ENCODE assay signal across 2 cellular contexts in the genomic region with DNA sequence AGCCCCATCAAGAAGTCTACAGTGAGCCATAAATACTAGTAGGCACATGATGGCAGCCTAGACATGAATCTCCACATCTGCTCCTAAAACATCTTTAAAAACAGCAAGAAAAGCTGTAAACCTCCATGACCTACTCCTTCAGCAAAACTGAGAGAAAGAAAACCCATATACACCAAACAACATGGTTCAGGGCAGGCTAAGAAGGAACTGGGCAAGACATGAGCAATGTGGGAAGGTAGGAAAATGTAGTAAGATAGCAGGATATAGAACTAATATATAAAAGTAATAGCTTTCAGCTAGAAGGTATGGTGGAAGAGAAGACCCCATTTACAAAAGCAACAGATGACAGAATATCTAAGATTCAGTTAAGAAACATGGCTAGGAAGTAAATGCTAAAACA.
A peak's percentile ranks its signal among the peaks of the same experiment; 100 is the strongest.
TF ChIP-seq lines count a peak whose summit lies in the region.

No MANE protein-coding gene starts in this region.

TF ChIP-seq in HCT116, 20 proteins besides CTCF, POLR2A, EP300 and RAD21:
- TF ChIP-seq, protein P1, sequence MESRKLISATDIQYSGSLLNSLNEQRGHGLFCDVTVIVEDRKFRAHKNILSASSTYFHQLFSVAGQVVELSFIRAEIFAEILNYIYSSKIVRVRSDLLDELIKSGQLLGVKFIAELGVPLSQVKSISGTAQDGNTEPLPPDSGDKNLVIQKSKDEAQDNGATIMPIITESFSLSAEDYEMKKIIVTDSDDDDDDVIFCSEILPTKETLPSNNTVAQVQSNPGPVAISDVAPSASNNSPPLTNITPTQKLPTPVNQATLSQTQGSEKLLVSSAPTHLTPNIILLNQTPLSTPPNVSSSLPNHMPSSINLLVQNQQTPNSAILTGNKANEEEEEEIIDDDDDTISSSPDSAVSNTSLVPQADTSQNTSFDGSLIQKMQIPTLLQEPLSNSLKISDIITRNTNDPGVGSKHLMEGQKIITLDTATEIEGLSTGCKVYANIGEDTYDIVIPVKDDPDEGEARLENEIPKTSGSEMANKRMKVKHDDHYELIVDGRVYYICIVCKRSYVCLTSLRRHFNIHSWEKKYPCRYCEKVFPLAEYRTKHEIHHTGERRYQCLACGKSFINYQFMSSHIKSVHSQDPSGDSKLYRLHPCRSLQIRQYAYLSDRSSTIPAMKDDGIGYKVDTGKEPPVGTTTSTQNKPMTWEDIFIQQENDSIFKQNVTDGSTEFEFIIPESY (IDR thresholded peaks at IDR 0.05; ENCODE audit: extremely low read depth, insufficient replicate concordance, low read length), result no peak
- no peak for TF ChIP-seq SP1 (IDR thresholded peaks at IDR 0.05; ENCODE audit: low read depth)
- TF ChIP-seq ATF3 (IDR thresholded peaks at IDR 0.05), result no peak
- TF ChIP-seq EZH2 (IDR thresholded peaks at IDR 0.05), result no peak
- no peak for TF ChIP-seq SIN3A (IDR thresholded peaks at IDR 0.05; ENCODE audit: low read depth)
- TF ChIP-seq FOSL1 (IDR thresholded peaks at IDR 0.05; ENCODE audit: low read depth), result no peak
- no peak for TF ChIP-seq CBX3 (IDR thresholded peaks at IDR 0.05; ENCODE audit: low read depth)
- no peak for TF ChIP-seq ZFX (IDR thresholded peaks at IDR 0.05)

TF ChIP-seq in K562, 482 proteins besides CTCF, POLR2A, EP300 and RAD21:
- 0 out of 2 replicates have a peak, but pooled peaks have one; percentile 40 for TF ChIP-seq ZNF175 (CRISPR knock-in tag; IDR thresholded peaks at IDR 0.05; ENCODE audit: low read depth)
- peak; percentile 81; the same call in 1 of the 2 replicates for TF ChIP-seq KLF6 (CRISPR knock-in tag; IDR thresholded peaks at IDR 0.05; ENCODE audit: borderline replicate concordance)
- TF ChIP-seq SMAD4 (CRISPR knock-in tag; conservative IDR thresholded peaks at IDR 0.05), result 0 out of 2 replicates have a peak, but pooled peaks have one; percentile 29
- peak; percentile 57; the same call in 1 of the 2 replicates for TF ChIP-seq PTTG1 (tag; IDR thresholded peaks at IDR 0.05; ENCODE audit: low read depth)
- no peak for TF ChIP-seq KDM1A (IDR thresholded peaks at IDR 0.05)
- TF ChIP-seq CHCHD3 (CRISPR knock-in tag; IDR thresholded peaks at IDR 0.05), result no peak
- TF ChIP-seq FOXK2 (conservative IDR thresholded peaks at IDR 0.05 in 1 of 2, IDR thresholded peaks at IDR 0.05 in 1 of 2; ENCODE audit: low read depth in 2 of 2), result no peak
- no peak for TF ChIP-seq TGIF2 (CRISPR knock-in tag; IDR thresholded peaks at IDR 0.05)
- TF ChIP-seq ZNF174 (CRISPR knock-in tag; IDR thresholded peaks at IDR 0.05), result no peak
- TF ChIP-seq ZNF449 (CRISPR knock-in tag; IDR thresholded peaks at IDR 0.05), result 0 out of 2 replicates have a peak, but pooled peaks have one; percentile 9
- peak; percentile 37; the same call in 1 of the 2 replicates for TF ChIP-seq DMBX1 (CRISPR knock-in tag; IDR thresholded peaks at IDR 0.05; ENCODE audit: borderline replicate concordance)
- TF ChIP-seq ZNF311 (CRISPR knock-in tag; IDR thresholded peaks at IDR 0.05), result 0 out of 2 replicates have a peak, but pooled peaks have one; percentile 27
- TF ChIP-seq, protein P2, sequence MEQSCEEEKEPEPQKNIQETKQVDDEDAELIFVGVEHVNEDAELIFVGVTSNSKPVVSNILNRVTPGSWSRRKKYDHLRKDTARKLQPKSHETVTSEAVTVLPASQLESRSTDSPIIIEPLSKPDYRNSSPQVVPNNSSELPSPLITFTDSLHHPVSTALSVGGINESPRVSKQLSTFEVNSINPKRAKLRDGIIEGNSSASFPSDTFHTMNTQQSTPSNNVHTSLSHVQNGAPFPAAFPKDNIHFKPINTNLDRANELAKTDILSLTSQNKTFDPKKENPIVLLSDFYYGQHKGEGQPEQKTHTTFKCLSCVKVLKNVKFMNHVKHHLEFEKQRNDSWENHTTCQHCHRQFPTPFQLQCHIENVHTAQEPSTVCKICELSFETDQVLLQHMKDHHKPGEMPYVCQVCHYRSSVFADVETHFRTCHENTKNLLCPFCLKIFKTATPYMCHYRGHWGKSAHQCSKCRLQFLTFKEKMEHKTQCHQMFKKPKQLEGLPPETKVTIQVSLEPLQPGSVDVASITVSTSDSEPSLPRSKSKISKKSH (CRISPR knock-in tag; IDR thresholded peaks at IDR 0.05), result no peak
- peak; percentile 57; the same call in 1 of the 2 replicates for TF ChIP-seq ZNF239 (CRISPR knock-in tag; IDR thresholded peaks at IDR 0.05)
- TF ChIP-seq HNRNPLL (IDR thresholded peaks at IDR 0.05; ENCODE audit: low read depth, low read length, poor library complexity, severe bottlenecking), result no peak
- TF ChIP-seq GABPA (tag; conservative IDR thresholded peaks at IDR 0.05; ENCODE audit: low read depth), result no peak
- TF ChIP-seq, protein P3, sequence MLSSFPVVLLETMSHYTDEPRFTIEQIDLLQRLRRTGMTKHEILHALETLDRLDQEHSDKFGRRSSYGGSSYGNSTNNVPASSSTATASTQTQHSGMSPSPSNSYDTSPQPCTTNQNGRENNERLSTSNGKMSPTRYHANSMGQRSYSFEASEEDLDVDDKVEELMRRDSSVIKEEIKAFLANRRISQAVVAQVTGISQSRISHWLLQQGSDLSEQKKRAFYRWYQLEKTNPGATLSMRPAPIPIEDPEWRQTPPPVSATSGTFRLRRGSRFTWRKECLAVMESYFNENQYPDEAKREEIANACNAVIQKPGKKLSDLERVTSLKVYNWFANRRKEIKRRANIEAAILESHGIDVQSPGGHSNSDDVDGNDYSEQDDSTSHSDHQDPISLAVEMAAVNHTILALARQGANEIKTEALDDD (IDR thresholded peaks at IDR 0.05), result no peak
- TF ChIP-seq, protein P4, sequence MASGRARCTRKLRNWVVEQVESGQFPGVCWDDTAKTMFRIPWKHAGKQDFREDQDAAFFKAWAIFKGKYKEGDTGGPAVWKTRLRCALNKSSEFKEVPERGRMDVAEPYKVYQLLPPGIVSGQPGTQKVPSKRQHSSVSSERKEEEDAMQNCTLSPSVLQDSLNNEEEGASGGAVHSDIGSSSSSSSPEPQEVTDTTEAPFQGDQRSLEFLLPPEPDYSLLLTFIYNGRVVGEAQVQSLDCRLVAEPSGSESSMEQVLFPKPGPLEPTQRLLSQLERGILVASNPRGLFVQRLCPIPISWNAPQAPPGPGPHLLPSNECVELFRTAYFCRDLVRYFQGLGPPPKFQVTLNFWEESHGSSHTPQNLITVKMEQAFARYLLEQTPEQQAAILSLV (tag; IDR thresholded peaks at IDR 0.05), result no peak
